ENCODE assay signal across 25 cellular contexts in genomic region chr4:3446631-3447320, GRCh38. TPM values are rescaled to one million over a fixed set of nuclear protein-coding genes. Genes with fewer than 3 reads are reported as not detected.
"Had no signal": no experiment of that assay in that cellular context is flagged by ENCODE, and none has a peak within 500 bp of the region (broad histone marks: within the 10 kb centered on the region; RNA-seq: fewer than 3 reads in every experiment).

No MANE protein-coding gene starts in this region.

- H3K27ac Mint-ChIP-seq: activated CD8-positive, alpha-beta memory T cell treated with anti-CD3 and anti-CD28 coated beads, Interleukin-2, amount 10 ng/mL, durations not matched to agents 7 days and 5 days; activated naive CD4-positive, alpha-beta T cell treated with anti-CD3 and anti-CD28 coated beads, Interleukin-2, amount 50 U/mL, for 24 hours; activated T-cell treated with anti-CD3 and anti-CD28 coated beads, Interleukin-2, amount 50 U/mL, for 24 hours; activated T-helper 1 cell treated with anti-CD3 and anti-CD28 coated beads, Interleukin-12 subunit alpha, Interleukin-12 subunit beta, Interleukin-2, Interleukin-4 antibody, amounts not matched to agents 30 ng/mL and 10 ng/mL and 1 ng/mL, durations not matched to agents 14 hours and 24 hours and 36 hours; T-helper 17 cell; WTC11 had no signal

- H3K4me1 Mint-ChIP-seq: activated CD8-positive, alpha-beta memory T cell treated with anti-CD3 and anti-CD28 coated beads, Interleukin-2, amount 10 ng/mL, durations not matched to agents 7 days and 5 days; activated naive CD4-positive, alpha-beta T cell treated with anti-CD3 and anti-CD28 coated beads, Interleukin-2, amount 50 U/mL, for 24 hours; WTC11 had no signal

- H3K4me3 Mint-ChIP-seq: activated CD8-positive, alpha-beta memory T cell treated with anti-CD3 and anti-CD28 coated beads, Interleukin-2, amount 10 ng/mL, durations not matched to agents 7 days and 5 days; activated naive CD4-positive, alpha-beta T cell treated with anti-CD3 and anti-CD28 coated beads, Interleukin-2, amount 50 U/mL, for 24 hours; activated T-cell treated with anti-CD3 and anti-CD28 coated beads, Interleukin-2, amount 50 U/mL, for 24 hours; activated T-helper 1 cell treated with anti-CD3 and anti-CD28 coated beads, Interleukin-12 subunit alpha, Interleukin-12 subunit beta, Interleukin-2, Interleukin-4 antibody, amounts not matched to agents 30 ng/mL and 10 ng/mL and 1 ng/mL, durations not matched to agents 14 hours and 24 hours and 36 hours; T-helper 17 cell; WTC11 had no signal

- H3K4me3 ChIP-seq: breast epithelium had no signal

- H3K27me3 Mint-ChIP-seq: activated CD8-positive, alpha-beta memory T cell treated with anti-CD3 and anti-CD28 coated beads, Interleukin-2, amount 10 ng/mL, durations not matched to agents 7 days and 5 days; activated naive CD4-positive, alpha-beta T cell treated with anti-CD3 and anti-CD28 coated beads, Interleukin-2, amount 50 U/mL, for 24 hours; activated T-cell treated with anti-CD3 and anti-CD28 coated beads, Interleukin-2, amount 50 U/mL, for 24 hours had no signal

- H3K27me3 ChIP-seq: breast epithelium had no signal

- DNase-seq: activated CD4-positive, alpha-beta T cell treated with anti-CD3 and anti-CD28 coated beads for 48 hours; activated CD4-positive, alpha-beta T cell treated with anti-CD3 and anti-CD28 coated beads, Interleukin-2, amount 50 U/mL, for 4 hours; activated CD4-positive, CD25-positive, alpha-beta regulatory T cell treated with anti-CD3 and anti-CD28 coated beads, Interleukin-2, amount 50 U/mL, for 72 hours; activated CD8-positive, alpha-beta memory T cell treated with anti-CD3 and anti-CD28 coated beads, Interleukin-2, amount 10 ng/mL, durations not matched to agents 7 days and 5 days; activated effector memory CD4-positive, alpha-beta T cell treated with Interleukin-2 at 50 U/mL for 16 hours; activated naive CD4-positive, alpha-beta T cell; activated T-cell treated with anti-CD3 and anti-CD28 coated beads, Interleukin-2, amount 50 U/mL, for 24 hours; aorta; Kasumi-1; KBM-7; NCI-H1105 treated with DMSO at 0.1 percent for 48 hours; NCI-H1436 treated with DMSO at 0.1 percent for 48 hours; NCI-H187; NCI-H2081; NCI-H510A treated with DMSO at 0.1 percent for 48 hours; NCI-H69; NK-92 treated with Interleukin-12 subunit alpha and Interleukin-12 subunit beta, amount 100 ng/mL, for 24 hours; PC-3; SIG-M5; T-helper 17 cell; T-helper 9 cell had no signal

- H3K27ac ChIP-seq: breast epithelium had no signal

- H3K36me3 Mint-ChIP-seq: activated CD8-positive, alpha-beta memory T cell treated with anti-CD3 and anti-CD28 coated beads, Interleukin-2, amount 10 ng/mL, durations not matched to agents 7 days and 5 days; activated naive CD4-positive, alpha-beta T cell treated with anti-CD3 and anti-CD28 coated beads, Interleukin-2, amount 50 U/mL, for 24 hours; WTC11 had no signal

- H3K9me3 ChIP-seq: breast epithelium had no signal

- ATAC-seq: activated CD8-positive, alpha-beta memory T cell treated with anti-CD3 and anti-CD28 coated beads, Interleukin-2, amount 10 ng/mL, durations not matched to agents 7 days and 5 days; PC-3; T-helper 17 cell; WTC11 had no signal

- H3K36me3 ChIP-seq: breast epithelium had no signal

- H3K9me3 Mint-ChIP-seq: activated naive CD4-positive, alpha-beta T cell treated with anti-CD3 and anti-CD28 coated beads, Interleukin-2, amount 50 U/mL, for 24 hours; activated T-cell treated with anti-CD3 and anti-CD28 coated beads, Interleukin-2, amount 50 U/mL, for 24 hours; activated T-helper 1 cell treated with anti-CD3 and anti-CD28 coated beads, Interleukin-12 subunit alpha, Interleukin-12 subunit beta, Interleukin-2, Interleukin-4 antibody, amounts not matched to agents 30 ng/mL and 10 ng/mL and 1 ng/mL, durations not matched to agents 14 hours and 24 hours and 36 hours; WTC11 had no signal

RNA-seq across cellular contexts. Expression of gene HGFAC, which starts 5.0 kb away (rescaled TPM):
- total RNA-seq: activated CD8-positive, alpha-beta memory T cell treated with anti-CD3 and anti-CD28 coated beads, Interleukin-2, amount 10 ng/mL, durations not matched to agents 7 days and 5 days; activated T-helper 1 cell treated with anti-CD3 and anti-CD28 coated beads, Interleukin-12 subunit alpha, Interleukin-12 subunit beta, Interleukin-2, Interleukin-4 antibody, amounts not matched to agents 30 ng/mL and 10 ng/mL and 1 ng/mL, durations not matched to agents 14 hours and 24 hours and 36 hours; T-helper 17 cell had no signal

RNA-seq across cellular contexts. Expression of gene DOK7, which starts 16.3 kb away (rescaled TPM):
- total RNA-seq: activated CD8-positive, alpha-beta memory T cell treated with anti-CD3 and anti-CD28 coated beads, Interleukin-2, amount 10 ng/mL, durations not matched to agents 7 days and 5 days; activated T-helper 1 cell treated with anti-CD3 and anti-CD28 coated beads, Interleukin-12 subunit alpha, Interleukin-12 subunit beta, Interleukin-2, Interleukin-4 antibody, amounts not matched to agents 30 ng/mL and 10 ng/mL and 1 ng/mL, durations not matched to agents 14 hours and 24 hours and 36 hours; T-helper 17 cell had no signal
